In genomic region chr6:138575257-138575656, GRCh38 we compare ENCODE assay signal across 24 cellular contexts.
A peak's percentile ranks its signal among the peaks of the same experiment; 100 is the strongest.
DNase-seq lines count a peak whose midpoint lies in the region; ATAC-seq, FAIRE-seq and TF ChIP-seq lines count a peak whose summit lies in the region.
"Had no signal": no experiment of that assay in that cellular context is flagged by ENCODE, and none has a peak within 500 bp of the region (broad histone marks: within the 10 kb centered on the region; RNA-seq: fewer than 3 reads in every experiment).

No MANE protein-coding gene starts in this region.

- FAIRE-seq in HepG2 (lab: Jason Lieb, UNC) = no peak
- FAIRE-seq: A549, D721Med, GM12878, GM19239, H1 had no signal

- no peaks in the 10 kb centered on the region for H4K20me1 ChIP-seq in HepG2 (ENCODE audit: insufficient read depth, low read length)

- TF ChIP-seq EP300 in HepG2 (IDR thresholded peaks at IDR 0.05; ENCODE audit: low read depth in 2 of 2, low read length in 2 of 2) (no peak), HepG2 (CRISPR knock-in tag; IDR thresholded peaks at IDR 0.05; ENCODE audit: borderline replicate concordance) (no peak)

- no peak overlapping the region for H3K4me2 ChIP-seq in HepG2 (ENCODE audit: low read depth, low read length)
- H3K4me2 ChIP-seq: A549 had no signal

- H3K9me3 ChIP-seq in HepG2 (ENCODE audit: low read length) (no peaks in the 10 kb centered on the region), right lobe of liver (no peaks in the 10 kb centered on the region), WERI-Rb-1 (ENCODE audit: severe bottlenecking) (no peaks in the 10 kb centered on the region)
- H3K9me3 ChIP-seq: A549 had no signal

- DNase-seq in HepG2 (ENCODE audit: low spot score) = no peak
- no peak for DNase-seq in right lobe of liver
- DNase-seq in WERI-Rb-1 = no peak
- no peak for DNase-seq in glutamatergic neuron
- DNase-seq in activated CD4-positive, alpha-beta memory T cell treated with anti-CD3 and anti-CD28 coated beads, Interleukin-2, amount 10 ng/mL, durations not matched to agents 7 days and 5 days = no peak
- DNase-seq in NCI-H146 treated with DMSO at 0.1 percent for 48 hours (lab: John Stamatoyannopoulos, UW; ENCODE audit: unreplicated experiment) = no peak
- no peak for DNase-seq in AG08396 (ENCODE audit: low spot score)
- DNase-seq: 8988T; ACHN; CD4-positive, alpha-beta T cell; CD8-positive, alpha-beta memory T cell; DMS 273 treated with DMSO at 0.1 percent for 48 hours; DMS79; EL; GDM1; GM23248; H7 had no signal

- TF ChIP-seq CTCF in HepG2 (CRISPR knock-in tag; IDR thresholded peaks at IDR 0.05) (no peak), right lobe of liver (IDR thresholded peaks at IDR 0.05) (no peak), WERI-Rb-1 (IDR thresholded peaks at IDR 0.05; ENCODE audit: low read depth, low read length) (no peak), glutamatergic neuron (IDR thresholded peaks at IDR 0.05; ENCODE audit: partially characterized antibody, unreplicated experiment) (no peak)

- H3K27me3 Mint-ChIP-seq in glutamatergic neuron (ENCODE audit: unreplicated experiment) = peaks cover 12% of the 10 kb centered on the region
- peaks cover 18% of the 10 kb centered on the region for H3K27me3 Mint-ChIP-seq in activated CD4-positive, alpha-beta memory T cell treated with anti-CD3 and anti-CD28 coated beads, Interleukin-2, amount 10 ng/mL, durations not matched to agents 7 days and 5 days

- peaks cover 23% of the 10 kb centered on the region for H3K4me1 ChIP-seq in HepG2 (ENCODE audit: insufficient read depth, low read length)
- peaks cover 0 to 37% (median 1%) of the 10 kb centered on the region in 4 donors for H3K4me1 ChIP-seq in right lobe of liver
- H3K4me1 ChIP-seq: A549 had no signal

- in situ Hi-C loops in HepG2 (cut with HindIII; ENCODE audit: extremely low pct_ligation_motif_present, low pct_unique_long_range_greater_than_20kb) = loop anchor here (25.0 kb wide), 2 partner anchors 288 to 787 kb away; partner anchors contain the start of gene CITED2

- H3K9me3 Mint-ChIP-seq in glutamatergic neuron (ENCODE audit: unreplicated experiment) = peaks cover 14% of the 10 kb centered on the region
- no peaks in the 10 kb centered on the region for H3K9me3 Mint-ChIP-seq in activated CD4-positive, alpha-beta memory T cell treated with anti-CD3 and anti-CD28 coated beads, Interleukin-2, amount 10 ng/mL, durations not matched to agents 7 days and 5 days
- H3K9me3 Mint-ChIP-seq: CD4-positive, alpha-beta T cell; CD8-positive, alpha-beta memory T cell had no signal

- ATAC-seq in HepG2 = no peak
- ATAC-seq in right lobe of liver = no peak
- ATAC-seq: A549, GM12878, HCT116 had no signal

- CTCF ChIA-PET in HepG2 (lab: Yijun Ruan, JAX; ENCODE audit: low intra/inter-chr PET ratio, low total read pairs) = no interaction called here
- CTCF ChIA-PET in activated CD4-positive, alpha-beta memory T cell treated with anti-CD3 and anti-CD28 coated beads, Interleukin-2, amount 10 ng/mL, durations not matched to agents 7 days and 5 days (lab: Charles Lee) = interaction anchor here (0.7 to 0.9 kb wide), 2 partner anchors 15 to 17 kb away, joined by 3 read pairs; no protein-coding TSS in a partner anchor

- peak overlapping the region; percentile 25 for H3K4me3 Mint-ChIP-seq in glutamatergic neuron (ENCODE audit: unreplicated experiment)
- H3K4me3 Mint-ChIP-seq in activated CD4-positive, alpha-beta memory T cell treated with anti-CD3 and anti-CD28 coated beads, Interleukin-2, amount 10 ng/mL, durations not matched to agents 7 days and 5 days = no peak overlapping the region
- H3K4me3 Mint-ChIP-seq: CD4-positive, alpha-beta T cell; CD8-positive, alpha-beta memory T cell had no signal

- H3K36me3 Mint-ChIP-seq in glutamatergic neuron (ENCODE audit: unreplicated experiment) = no peaks in the 10 kb centered on the region
- no peaks in the 10 kb centered on the region for H3K36me3 Mint-ChIP-seq in activated CD4-positive, alpha-beta memory T cell treated with anti-CD3 and anti-CD28 coated beads, Interleukin-2, amount 10 ng/mL, durations not matched to agents 7 days and 5 days (ENCODE audit: low read depth)

- peaks cover 54% of the 10 kb centered on the region for H3K4me1 Mint-ChIP-seq in glutamatergic neuron (ENCODE audit: low read depth, unreplicated experiment)
- H3K4me1 Mint-ChIP-seq in activated CD4-positive, alpha-beta memory T cell treated with anti-CD3 and anti-CD28 coated beads, Interleukin-2, amount 10 ng/mL, durations not matched to agents 7 days and 5 days = peaks cover 1% of the 10 kb centered on the region
- H3K4me1 Mint-ChIP-seq: CD8-positive, alpha-beta memory T cell had no signal

- no peaks in the 10 kb centered on the region; a peak in 2 of 5 replicates for H3K27me3 ChIP-seq in HepG2 (ENCODE audit: control insufficient read depth in 1 of 2, insufficient read depth in 2 of 2, low read length in 2 of 2)
- no peaks in the 10 kb centered on the region for H3K27me3 ChIP-seq in right lobe of liver
- H3K27me3 ChIP-seq in WERI-Rb-1 (ENCODE audit: insufficient read depth, low read depth, severe bottlenecking) = no peaks in the 10 kb centered on the region

- no TSS peak for BruUV-seq in HepG2 (replicated peaks; lab: Mats Ljungman, UMichigan)

- H3K9ac ChIP-seq in HepG2 (ENCODE audit: insufficient read depth, low read depth, low read length) = no peak overlapping the region
- H3K9ac ChIP-seq: GM23248 had no signal

- POLR2A ChIA-PET in HepG2 (lab: Yijun Ruan, JAX) = no interaction called here
- POLR2A ChIA-PET in activated CD4-positive, alpha-beta memory T cell treated with anti-CD3 and anti-CD28 coated beads, Interleukin-2, amount 10 ng/mL, durations not matched to agents 7 days and 5 days (lab: Charles Lee) = no interaction called here

- intact Hi-C loops in HepG2 (cut with micrococcal nuclease; ENCODE audit: unreplicated experiment) (no loop called here), right lobe of liver (cut with DNase I) (no loop called here)

- H2AFZ ChIP-seq in HepG2 (ENCODE audit: low read length) = no peak overlapping the region
- H2AFZ ChIP-seq: GM23248 had no signal

- H3K4me3 ChIP-seq in HepG2 (replicated peaks in 1 of 3; ENCODE audit: insufficient read depth in 1 of 3, low read depth in 2 of 3, low read length in 3 of 3) (no peak overlapping the region), right lobe of liver (no peak overlapping the region), WERI-Rb-1 (ENCODE audit: low read depth, low read length) (no peak overlapping the region)
- H3K4me3 ChIP-seq: A549, GM12878, GM23248 had no signal

- no peak overlapping the region for H3K27ac ChIP-seq in HepG2 (ENCODE audit: extremely low read length, insufficient read depth, low read length)
- H3K27ac ChIP-seq in right lobe of liver = no peak overlapping the region
- peak overlapping the region; percentile 89; the same call in 1 of the 2 replicates for H3K27ac ChIP-seq in WERI-Rb-1
- H3K27ac ChIP-seq: A549, C4-2B, GM23248 had no signal

- H3K36me3 ChIP-seq in HepG2 (replicated peaks in 1 of 2; ENCODE audit: control insufficient read depth in 1 of 2, insufficient read depth in 2 of 2, low read length in 2 of 2) (no peaks in the 10 kb centered on the region), right lobe of liver (no peaks in the 10 kb centered on the region), WERI-Rb-1 (no peaks in the 10 kb centered on the region)

- peaks cover 21% of the 10 kb centered on the region for H3K79me2 ChIP-seq in HepG2 (ENCODE audit: insufficient read depth, low read length)

- H3K27ac Mint-ChIP-seq in glutamatergic neuron (ENCODE audit: unreplicated experiment) = peak overlapping the region; percentile 83
- no peak overlapping the region for H3K27ac Mint-ChIP-seq in activated CD4-positive, alpha-beta memory T cell treated with anti-CD3 and anti-CD28 coated beads, Interleukin-2, amount 10 ng/mL, durations not matched to agents 7 days and 5 days
- H3K27ac Mint-ChIP-seq: CD4-positive, alpha-beta T cell had no signal

- TF ChIP-seq POLR2A in HepG2 (IDR thresholded peaks at IDR 0.05; ENCODE audit: insufficient read depth in 1 of 2, low read depth in 2 of 2, low read length in 2 of 2) (no peak), right lobe of liver (IDR thresholded peaks at IDR 0.05) (no peak)

- no peak for TF ChIP-seq RAD21 in HepG2 (CRISPR knock-in tag; IDR thresholded peaks at IDR 0.05)

- WGBS in HepG2 (ENCODE audit: low lambda C conversion rate) = 79% methylated on average over 4 of the region's 4 CpGs
- WGBS in right lobe of liver (ENCODE audit: insufficient coverage, low coverage, low lambda C conversion rate, missing lambda C conversion rate) = 86% methylated on average over 4 of the region's 4 CpGs

TF ChIP-seq in HepG2, 621 proteins besides CTCF, POLR2A, EP300 and RAD21 (continues in another document):
- no peak for TF ChIP-seq REST (IDR thresholded peaks at IDR 0.05; ENCODE audit: borderline replicate concordance in 1 of 2, low read depth in 1 of 2, low read length in 2 of 2)
- no peak for TF ChIP-seq ZNF253 (CRISPR knock-in tag; IDR thresholded peaks at IDR 0.05; ENCODE audit: borderline replicate concordance)
- no peak for TF ChIP-seq TP53 (CRISPR knock-in tag; conservative IDR thresholded peaks at IDR 0.05)
- peak; percentile 49; the same call in 1 of the 2 replicates for TF ChIP-seq ZNF652 (CRISPR knock-in tag; IDR thresholded peaks at IDR 0.05; ENCODE audit: borderline replicate concordance, low read depth)
- TF ChIP-seq ZNF75D (CRISPR knock-in tag; IDR thresholded peaks at IDR 0.05; ENCODE audit: borderline replicate concordance) = no peak
- no peak for TF ChIP-seq ZNF572 (CRISPR knock-in tag; IDR thresholded peaks at IDR 0.05)
